In the genomic region with DNA sequence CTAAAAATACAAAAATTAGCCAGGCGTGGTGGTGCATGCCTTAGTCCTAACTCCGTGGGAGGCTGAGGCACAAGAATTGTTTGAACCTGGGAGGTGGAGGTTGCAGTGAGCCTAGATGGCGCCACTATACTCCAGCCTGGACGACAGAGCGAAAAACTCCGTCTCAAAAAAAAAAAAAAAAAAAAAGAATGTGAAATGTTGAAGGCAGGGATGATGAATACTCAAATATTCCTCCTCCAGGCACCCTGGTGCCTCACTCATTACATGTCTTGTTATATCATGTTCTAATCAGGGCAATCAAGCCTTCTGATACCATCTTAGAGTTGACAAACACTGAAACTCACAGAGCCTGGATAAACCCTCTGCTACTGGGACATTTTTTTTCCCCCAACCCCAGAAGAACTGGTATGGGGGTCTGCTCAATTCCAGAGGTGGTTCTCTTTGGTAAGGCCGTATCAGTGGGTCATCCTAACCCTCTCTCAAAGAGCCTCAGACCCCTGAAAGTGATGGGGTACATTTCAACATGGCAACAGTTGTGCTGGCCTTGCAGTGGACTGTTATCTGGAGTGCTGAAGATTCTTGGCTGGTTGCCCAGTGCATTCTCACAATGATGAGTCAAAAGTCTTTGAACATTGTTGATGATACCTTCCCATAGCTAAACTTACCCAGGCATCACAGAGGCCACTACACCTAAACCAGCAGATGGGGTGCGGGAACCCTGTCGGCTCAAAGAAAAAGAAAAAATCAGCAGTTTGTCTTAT, we compare ENCODE assay signal across 8 cellular contexts. TPM values are rescaled to one million over a fixed set of nuclear protein-coding genes. Genes with fewer than 3 reads are reported as not detected.
DNase-seq lines count a peak whose midpoint lies in the region; ATAC-seq, FAIRE-seq and TF ChIP-seq lines count a peak whose summit lies in the region.

No MANE protein-coding gene starts in this region.

- intact Hi-C loops in left lung (cut with DNase I) (loop anchor here in 1 of 2 donors (10.0 kb wide), 2 partner anchors 145 to 295 kb away; no protein-coding TSS in a partner anchor), colonic mucosa (cut with DNase I) (loop anchor here (5.0 kb wide), 2 partner anchors 152 to 292 kb away; no protein-coding TSS in a partner anchor)

- H3K27me3 ChIP-seq in foreskin keratinocyte (no peaks in the 10 kb centered on the region), left lung (no peaks in the 10 kb centered on the region), colonic mucosa (no peaks in the 10 kb centered on the region)

- H3K4me1 ChIP-seq in foreskin keratinocyte (no peaks in the 10 kb centered on the region), left lung (peaks cover 0 to 12% of the 10 kb centered on the region in 2 donors), colonic mucosa (no peaks in the 10 kb centered on the region)

- no peak for FAIRE-seq in HTR-8/SVneo (lab: Jason Lieb, UNC)

- peak; percentile 63 for DNase-seq in ACHN
- peak; percentile 24 for DNase-seq in HTR-8/SVneo (ENCODE audit: insufficient read length, low spot score)
- DNase-seq in activated CD4-positive, alpha-beta T cell treated with anti-CD3 and anti-CD28 coated beads, Interleukin-2, amount 50 U/mL, for 48 hours, result peak; percentile 49 to 65
- DNase-seq in foreskin keratinocyte, result peak; percentile 50 to 81
- DNase-seq in NCI-H524 treated with DMSO at 0.1 percent for 48 hours (lab: John Stamatoyannopoulos, UW), result no peak
- DNase-seq in left lung, result no peak
- no peak for DNase-seq in colonic mucosa

- H3K9ac ChIP-seq in colonic mucosa (ENCODE audit: low read depth in 2 of 2, low read length in 2 of 2), result no peak overlapping the region

- H3K27ac ChIP-seq in foreskin keratinocyte, result peak overlapping the region; percentile 57
- no peak overlapping the region for H3K27ac ChIP-seq in left lung
- no peak overlapping the region for H3K27ac ChIP-seq in colonic mucosa

- H3K36me3 ChIP-seq in left lung (no peaks in the 10 kb centered on the region), colonic mucosa (no peaks in the 10 kb centered on the region)

- no peaks in the 10 kb centered on the region for H3K9me3 ChIP-seq in left lung
- no peaks in the 10 kb centered on the region for H3K9me3 ChIP-seq in colonic mucosa

- in situ Hi-C loops in ACHN (cut with HindIII; ENCODE audit: low pct_ligation_motif_present, low pct_unique_long_range_greater_than_20kb, low sequenced_read_pairs), result no loop called here

- H3K4me3 ChIP-seq in left lung (no peak overlapping the region), colonic mucosa (no peak overlapping the region)

- peak; percentile 43 for TF ChIP-seq CTCF in foreskin keratinocyte (conservative IDR thresholded peaks at IDR 0.05)
- TF ChIP-seq CTCF in left lung (IDR thresholded peaks at IDR 0.05), result no peak
- TF ChIP-seq CTCF in colonic mucosa (IDR thresholded peaks at IDR 0.05), result no peak

- ATAC-seq in GM18867 (IDR thresholded peaks at IDR 0.05; ENCODE audit: unreplicated experiment) (peak; percentile 55), foreskin keratinocyte (peak; percentile 73), left lung (no peak)

RNA-seq across cellular contexts. Expression of a gene that starts 2.4 kb away (rescaled TPM):
- total RNA-seq in foreskin keratinocyte (16.6 and 24.5 TPM in 2 replicates), left lung (10 to 100 TPM; 46.4 to 47.3 TPM), colonic mucosa (10 to 100 TPM; 57.8 to 77.3 TPM)
- 12.0 and 17.9 TPM in 2 replicates for polyA plus RNA-seq in foreskin keratinocyte

Comparison
In these comparisons a context has a peak if more than half of its experiments do, and no peak if none do; other contexts are left out.
1. DNase-seq: peak in ACHN (single experiment), HTR-8/SVneo (single experiment), activated CD4-positive, alpha-beta T cell treated with anti-CD3 and anti-CD28 coated beads, Interleukin-2, amount 50 U/mL, for 48 hours (2 of 2) and foreskin keratinocyte (2 of 2); none in NCI-H524 treated with DMSO at 0.1 percent for 48 hours (single experiment), left lung (0 of 2) and colonic mucosa (single experiment).